8 cellular contexts compared by ENCODE assay signal in genomic region chr16:3282747-3283524, GRCh38. TPM values are rescaled to one million over a fixed set of nuclear protein-coding genes. Genes with fewer than 3 reads are reported as not detected.
DNase-seq lines count a peak whose midpoint lies in the region; ATAC-seq, FAIRE-seq and TF ChIP-seq lines count a peak whose summit lies in the region.

Gene ZNF263, plus strand, starts transcription at chr16:3283491. Its CDS starts 328 bp downstream, at chr16:3283819.

- H3K36me3 ChIP-seq in bronchial epithelial cell (ENCODE audit: control insufficient read depth, insufficient read depth, low read length) (peaks cover 4% of the 10 kb centered on the region), smooth muscle cell (ENCODE audit: low read depth) (peaks cover 15% of the 10 kb centered on the region)

- DNase-seq in ACHN, result peak; percentile 99
- peak; percentile 98 for DNase-seq in NCI-H2227 treated with DMSO at 0.1 percent for 48 hours (lab: John Stamatoyannopoulos, UW)
- DNase-seq in bronchial epithelial cell (ENCODE audit: low read depth), result peak; percentile 91
- DNase-seq in iPS-NIHi7 (ENCODE audit: extremely low spot score), result peak; percentile 97
- DNase-seq in smooth muscle cell (lab: John Stamatoyannopoulos, UW; ENCODE audit: unreplicated experiment), result peak; percentile 90

- H3K4me2 ChIP-seq in smooth muscle cell, result peak within 1 kb of the TSS; percentile 99

- no peak for FAIRE-seq in bronchial epithelial cell (lab: Jason Lieb, UNC)

- TF ChIP-seq CTCF in WI38 (IDR thresholded peaks at IDR 0.05; ENCODE audit: low read depth, low read length), result no peak
- TF ChIP-seq CTCF in bronchial epithelial cell (IDR thresholded peaks at IDR 0.05; ENCODE audit: insufficient read depth, low read length, severe bottlenecking), result no peak
- no peak for TF ChIP-seq CTCF in smooth muscle cell (IDR thresholded peaks at IDR 0.05; ENCODE audit: borderline replicate concordance, insufficient read depth, poor library complexity, severe bottlenecking)

- H3K9me3 ChIP-seq in smooth muscle cell (replicated peaks; ENCODE audit: low read depth), result no peaks in the 10 kb centered on the region

- no peaks in the 10 kb centered on the region for H3F3A ChIP-seq in smooth muscle cell (ENCODE audit: low read depth)

- peak within 1 kb of the TSS; percentile 93 for H3K9ac ChIP-seq in smooth muscle cell (ENCODE audit: low read depth)

- H3K4me1 ChIP-seq in smooth muscle cell (ENCODE audit: low read depth), result peaks cover 14% of the 10 kb centered on the region

- peak within 1 kb of the TSS; percentile 85 for H2AFZ ChIP-seq in smooth muscle cell (ENCODE audit: low read depth)

- no peaks in the 10 kb centered on the region for H3K27me3 ChIP-seq in bronchial epithelial cell (ENCODE audit: control insufficient read depth, insufficient read depth, low read length)
- peaks cover under 1% of the 10 kb centered on the region for H3K27me3 ChIP-seq in smooth muscle cell (ENCODE audit: low read depth)

- H3K27ac ChIP-seq in smooth muscle cell (ENCODE audit: low read depth), result peak within 1 kb of the TSS; percentile 98

- H3K4me3 ChIP-seq in WI38 (ENCODE audit: low read depth, low read length), result peak within 1 kb of the TSS; percentile 98
- H3K4me3 ChIP-seq in bronchial epithelial cell (ENCODE audit: low read depth, low read length), result peak within 1 kb of the TSS; percentile 69
- H3K4me3 ChIP-seq in smooth muscle cell, result peak within 1 kb of the TSS; percentile 85

- peaks cover 44% of the 10 kb centered on the region for H3K79me2 ChIP-seq in smooth muscle cell (ENCODE audit: low read depth)

- ATAC-seq in GM18907 (IDR thresholded peaks at IDR 0.05; ENCODE audit: unreplicated experiment) (peak; percentile 78), HG03159 (IDR thresholded peaks at IDR 0.05; ENCODE audit: unreplicated experiment) (peak; percentile 81)

- H4K20me1 ChIP-seq in smooth muscle cell (ENCODE audit: low read depth), result peaks cover 11% of the 10 kb centered on the region

- WGBS in smooth muscle cell (ENCODE audit: low lambda C conversion rate), result under 1% methylated on average over 70 of the region's 70 CpGs

- in situ Hi-C loops in ACHN (cut with HindIII; ENCODE audit: low pct_ligation_motif_present, low pct_unique_long_range_greater_than_20kb, low sequenced_read_pairs), result no loop called here

RNA-seq across cellular contexts. Expression of gene ZNF263, which starts in this region (rescaled TPM):
- total RNA-seq in bronchial epithelial cell (46.6 and 60.6 TPM in 2 replicates), smooth muscle cell (17.6 and 32.2 TPM in 2 replicates)
- polyA plus RNA-seq in smooth muscle cell, result 27.4 and 29.0 TPM in 2 replicates

Comparison
In these comparisons a context has a peak if more than half of its experiments do, and no peak if none do; other contexts are left out.
1. Peak in every context shown above with its lines: DNase-seq, ATAC-seq, H3K4me3 ChIP-seq and H3K27ac ChIP-seq.